8 cellular contexts compared by ENCODE assay signal in the genomic region with DNA sequence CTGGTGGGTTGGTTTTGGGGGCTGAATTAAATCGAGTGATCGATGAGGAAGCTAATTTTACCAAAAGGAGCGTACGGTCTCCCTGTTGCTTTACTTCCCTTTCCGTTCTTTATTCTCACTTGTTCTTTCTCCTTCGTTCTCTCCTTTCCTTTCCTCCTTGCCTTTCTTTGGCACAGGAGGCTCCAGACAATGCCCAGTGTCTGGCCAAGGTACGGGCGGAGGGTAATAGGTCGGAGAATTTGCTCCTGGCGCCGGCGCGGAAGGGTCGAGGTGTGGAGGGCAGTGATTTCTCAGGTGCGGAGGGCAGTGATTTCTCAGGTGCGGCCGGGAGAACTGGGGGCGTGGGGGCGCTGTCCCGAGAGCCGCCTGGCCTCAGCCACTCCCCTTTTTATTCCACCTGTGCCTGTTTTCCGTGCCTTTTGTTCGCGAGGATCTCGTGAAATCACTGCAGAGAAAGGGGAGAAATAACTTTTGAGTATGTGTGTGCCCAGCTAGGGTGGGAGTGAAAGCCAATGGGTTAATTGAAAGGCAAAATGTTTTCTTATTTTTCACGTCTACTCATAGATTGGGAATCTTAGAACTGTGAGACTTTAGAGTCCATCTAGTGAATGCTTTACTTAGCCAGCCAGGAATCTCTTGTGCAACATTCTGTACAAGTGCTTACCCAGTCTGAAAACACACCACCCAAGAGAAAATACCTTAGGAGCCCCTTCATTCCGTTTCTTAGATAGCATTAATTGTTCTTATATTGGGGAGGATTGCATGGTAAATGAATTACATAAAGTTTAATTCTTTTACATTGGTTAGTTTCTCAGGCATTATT. TPM values are rescaled to one million over a fixed set of nuclear protein-coding genes. Genes with fewer than 3 reads are reported as not detected.
DNase-seq lines count a peak whose midpoint lies in the region; ATAC-seq, FAIRE-seq and TF ChIP-seq lines count a peak whose summit lies in the region.

No MANE protein-coding gene starts in this region.

- in situ Hi-C loops in HepG2 (cut with HindIII; ENCODE audit: extremely low pct_ligation_motif_present, low pct_unique_long_range_greater_than_20kb): loop anchor here (5.0 kb wide), 1 partner anchor 168 kb away; no protein-coding TSS in a partner anchor

- intact Hi-C loops in Right ventricle myocardium inferior (cut with DNase I) (loop anchor here (5.0 kb wide), 2 partner anchors 102 to 108 kb away; a partner anchor contains a TSS), HepG2 (cut with micrococcal nuclease; ENCODE audit: unreplicated experiment) (loop anchor here (5.0 kb wide), 1 partner anchor 143 kb away; no protein-coding TSS in a partner anchor)

- H3K9ac ChIP-seq in HepG2 (ENCODE audit: insufficient read depth, low read depth, low read length): peak overlapping the region; percentile 90

- TSS peak; percentile 46 for BruUV-seq in HepG2 (replicated peaks; lab: Mats Ljungman, UMichigan)

- H3K4me1 ChIP-seq in cardiac muscle cell (ENCODE audit: low read depth) (no peaks in the 10 kb centered on the region), HepG2 (ENCODE audit: insufficient read depth, low read length) (peaks cover 40% of the 10 kb centered on the region), thymus (ENCODE audit: control insufficient read depth, insufficient read depth, low read length) (peaks cover 9% of the 10 kb centered on the region)

- H3K27me3 ChIP-seq in cardiac muscle cell: peaks cover 14% of the 10 kb centered on the region
- no peaks in the 10 kb centered on the region; a peak in 1 of 5 replicates for H3K27me3 ChIP-seq in HepG2 (ENCODE audit: control insufficient read depth in 1 of 2, insufficient read depth in 2 of 2, low read length in 2 of 2)
- H3K27me3 ChIP-seq in thymus (ENCODE audit: control insufficient read depth, insufficient read depth): peaks cover 9% of the 10 kb centered on the region

- peak; percentile 28 for FAIRE-seq in HepG2 (lab: Jason Lieb, UNC)

- peak overlapping the region; percentile 79 for H3K4me2 ChIP-seq in HepG2 (ENCODE audit: low read depth, low read length)

- CTCF ChIA-PET in HepG2 (lab: Yijun Ruan, JAX; ENCODE audit: low intra/inter-chr PET ratio, low total read pairs): no interaction called here

- H3K79me2 ChIP-seq in HepG2 (ENCODE audit: insufficient read depth, low read length): peaks cover 56% of the 10 kb centered on the region

- no peak for TF ChIP-seq RAD21 in HepG2 (CRISPR knock-in tag; IDR thresholded peaks at IDR 0.05)

- TF ChIP-seq EP300 in HepG2 (IDR thresholded peaks at IDR 0.05; ENCODE audit: low read depth in 2 of 2, low read length in 2 of 2) (no peak), HepG2 (CRISPR knock-in tag; IDR thresholded peaks at IDR 0.05; ENCODE audit: borderline replicate concordance) (no peak)

- peak overlapping the region; percentile 90 for H3K4me3 ChIP-seq in cardiac muscle cell
- H3K4me3 ChIP-seq in cardiac fibroblast (replicated peaks in 1 of 2; ENCODE audit: low read depth in 2 of 2, low read length in 2 of 2): peak overlapping the region; percentile 74 to 87
- H3K4me3 ChIP-seq in HepG2 (replicated peaks in 1 of 3; ENCODE audit: insufficient read depth in 1 of 3, low read depth in 2 of 3, low read length in 3 of 3): peak overlapping the region; percentile 87 to 99 (median 99)
- peak overlapping the region; percentile 68 for H3K4me3 ChIP-seq in thymus (ENCODE audit: low read length)

- H3K9me3 ChIP-seq in cardiac muscle cell (ENCODE audit: low read depth): no peaks in the 10 kb centered on the region
- no peaks in the 10 kb centered on the region for H3K9me3 ChIP-seq in HepG2 (ENCODE audit: low read length)
- H3K9me3 ChIP-seq in thymus (ENCODE audit: control insufficient read depth): no peaks in the 10 kb centered on the region

- no peak for TF ChIP-seq POLR2A in HepG2 (IDR thresholded peaks at IDR 0.05; ENCODE audit: insufficient read depth in 1 of 2, low read depth in 2 of 2, low read length in 2 of 2)

- ATAC-seq in Right ventricle myocardium inferior (no peak), HepG2 (peak; percentile 16), GM18909 (IDR thresholded peaks at IDR 0.05; ENCODE audit: poor library complexity, unreplicated experiment) (no peak), HG03457 (IDR thresholded peaks at IDR 0.05; ENCODE audit: unreplicated experiment) (no peak)

- H3K27ac ChIP-seq in cardiac muscle cell (no peak overlapping the region), HepG2 (ENCODE audit: extremely low read length, insufficient read depth, low read length) (peak overlapping the region; percentile 90), thymus (ENCODE audit: low read depth) (peak overlapping the region; percentile 52)

- no peak overlapping the region for H2AFZ ChIP-seq in HepG2 (ENCODE audit: low read length)

- H3K36me3 ChIP-seq in cardiac muscle cell: no peaks in the 10 kb centered on the region
- peaks cover 0 to 1% of the 10 kb centered on the region in 2 experiments; a peak in 2 of 5 replicates for H3K36me3 ChIP-seq in HepG2 (replicated peaks in 1 of 2; ENCODE audit: control insufficient read depth in 1 of 2, insufficient read depth in 2 of 2, low read length in 2 of 2)
- H3K36me3 ChIP-seq in thymus (ENCODE audit: control insufficient read depth, insufficient read depth): no peaks in the 10 kb centered on the region

- POLR2A ChIA-PET in HepG2 (lab: Yijun Ruan, JAX): interaction anchor here (1.0 to 3.1 kb wide), 3 partner anchors 104 to 397 kb away, joined by 3 to 30 read pairs (median 9); a partner anchor contains a TSS

- TF ChIP-seq CTCF in cardiac muscle cell (IDR thresholded peaks at IDR 0.05; ENCODE audit: low read depth, low read length) (no peak), cardiac fibroblast (IDR thresholded peaks at IDR 0.05; ENCODE audit: low read depth, low read length) (no peak), HepG2 (CRISPR knock-in tag; IDR thresholded peaks at IDR 0.05) (peak; percentile 70)

- H4K20me1 ChIP-seq in HepG2 (ENCODE audit: insufficient read depth, low read length): peaks cover 39% of the 10 kb centered on the region

- 1% methylated on average over 27 of the region's 27 CpGs for WGBS in HepG2 (ENCODE audit: low lambda C conversion rate)
- 5% methylated on average over 27 of the region's 27 CpGs for WGBS in thymus

- DNase-seq in cardiac muscle cell (ENCODE audit: low read depth in 1 of 2, low spot score in 1 of 2) (peak; percentile 19 to 63), Right ventricle myocardium inferior (ENCODE audit: missing footprints) (no peak), NCI-H2227 treated with DMSO at 0.1 percent for 48 hours (lab: John Stamatoyannopoulos, UW) (peak; percentile 25), cardiac fibroblast (ENCODE audit: low read depth in 2 of 2) (peak; percentile 60 to 68), HepG2 (ENCODE audit: low spot score) (peak; percentile 12)

TF ChIP-seq in HepG2, 621 proteins besides CTCF, POLR2A, EP300 and RAD21 (continues in another document):
- TF ChIP-seq, protein P1, sequence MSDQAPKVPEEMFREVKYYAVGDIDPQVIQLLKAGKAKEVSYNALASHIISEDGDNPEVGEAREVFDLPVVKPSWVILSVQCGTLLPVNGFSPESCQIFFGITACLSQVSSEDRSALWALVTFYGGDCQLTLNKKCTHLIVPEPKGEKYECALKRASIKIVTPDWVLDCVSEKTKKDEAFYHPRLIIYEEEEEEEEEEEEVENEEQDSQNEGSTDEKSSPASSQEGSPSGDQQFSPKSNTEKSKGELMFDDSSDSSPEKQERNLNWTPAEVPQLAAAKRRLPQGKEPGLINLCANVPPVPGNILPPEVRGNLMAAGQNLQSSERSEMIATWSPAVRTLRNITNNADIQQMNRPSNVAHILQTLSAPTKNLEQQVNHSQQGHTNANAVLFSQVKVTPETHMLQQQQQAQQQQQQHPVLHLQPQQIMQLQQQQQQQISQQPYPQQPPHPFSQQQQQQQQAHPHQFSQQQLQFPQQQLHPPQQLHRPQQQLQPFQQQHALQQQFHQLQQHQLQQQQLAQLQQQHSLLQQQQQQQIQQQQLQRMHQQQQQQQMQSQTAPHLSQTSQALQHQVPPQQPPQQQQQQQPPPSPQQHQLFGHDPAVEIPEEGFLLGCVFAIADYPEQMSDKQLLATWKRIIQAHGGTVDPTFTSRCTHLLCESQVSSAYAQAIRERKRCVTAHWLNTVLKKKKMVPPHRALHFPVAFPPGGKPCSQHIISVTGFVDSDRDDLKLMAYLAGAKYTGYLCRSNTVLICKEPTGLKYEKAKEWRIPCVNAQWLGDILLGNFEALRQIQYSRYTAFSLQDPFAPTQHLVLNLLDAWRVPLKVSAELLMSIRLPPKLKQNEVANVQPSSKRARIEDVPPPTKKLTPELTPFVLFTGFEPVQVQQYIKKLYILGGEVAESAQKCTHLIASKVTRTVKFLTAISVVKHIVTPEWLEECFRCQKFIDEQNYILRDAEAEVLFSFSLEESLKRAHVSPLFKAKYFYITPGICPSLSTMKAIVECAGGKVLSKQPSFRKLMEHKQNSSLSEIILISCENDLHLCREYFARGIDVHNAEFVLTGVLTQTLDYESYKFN (CRISPR knock-in tag; conservative IDR thresholded peaks at IDR 0.05): peak; percentile 13; the same call in 1 of the 2 replicates
- 0 out of 2 replicates have a peak, but pooled peaks have one; percentile 82 for TF ChIP-seq GTF3A (CRISPR knock-in tag; conservative IDR thresholded peaks at IDR 0.05)

RNA-seq across cellular contexts. Expression of a gene that starts 1.3 kb away (rescaled TPM):
- total RNA-seq in cardiac muscle cell (12.5 and 13.8 TPM in 2 replicates), Right ventricle myocardium inferior (24.8 TPM), HepG2 (2016; rRNA removed; fragmentation: Illumina TruSeq; extraction: Trizol) (27.1 and 41.3 TPM in 2 replicates)
- polyA plus RNA-seq in cardiac muscle cell (12.3 TPM in 2 replicates), HepG2 (2011; rRNA removed) (21.6 and 24.1 TPM in 2 replicates), thymus (13.1 TPM)
- 2.3 and 3.3 TPM in 2 replicates for total RNA-seq in HepG2 (2016; cell fraction: cytosol; rRNA removed; fragmentation: Illumina TruSeq; extraction: Trizol; ENCODE audit: low read depth)
- total RNA-seq in HepG2 (2016; cell fraction: insoluble cytoplasmic fraction; rRNA removed; fragmentation: Illumina TruSeq; extraction: Trizol): 27.1 and 40.1 TPM in 2 replicates
- 10.8 and 11.9 TPM in 2 replicates for total RNA-seq in HepG2 (2016; cell fraction: membrane; rRNA removed; fragmentation: Illumina TruSeq; extraction: Trizol)
- total RNA-seq in HepG2 (2016; cell fraction: nucleus; rRNA removed; fragmentation: Illumina TruSeq; extraction: Trizol): 28.0 and 31.5 TPM in 2 replicates
- polyA plus RNA-seq in HepG2 (2011; cell fraction: cytosol; rRNA removed): 10.5 and 18.1 TPM in 2 replicates
- 12.7 and 16.6 TPM in 2 replicates for polyA plus RNA-seq in HepG2 (2011; cell fraction: nucleus; rRNA removed)
- polyA plus RNA-seq in HepG2 (2012): 28.0 and 34.5 TPM in 2 replicates
- polyA plus RNA-seq in HepG2 (2016; cell fraction: cytosol; fragmentation: Illumina TruSeq; extraction: Trizol; ENCODE audit: low read depth): 1.2 and 1.5 TPM in 2 replicates
- polyA plus RNA-seq in HepG2 (2016; cell fraction: insoluble cytoplasmic fraction; fragmentation: Illumina TruSeq; extraction: Trizol; ENCODE audit: low read depth): 31.4 and 32.8 TPM in 2 replicates
- 5.1 and 5.4 TPM in 2 replicates for polyA plus RNA-seq in HepG2 (2016; cell fraction: membrane; fragmentation: Illumina TruSeq; extraction: Trizol; ENCODE audit: low read depth)
- 22.9 and 23.6 TPM in 2 replicates for polyA plus RNA-seq in HepG2 (2016; cell fraction: nucleus; fragmentation: Illumina TruSeq; extraction: Trizol; ENCODE audit: insufficient read depth, low read depth)
- polyA minus RNA-seq in HepG2 (2011; rRNA and poly(A)+ RNA removed; ENCODE audit: low replicate concordance): 8.9 and 25.8 TPM in 2 replicates
- 21.8 and 28.5 TPM in 2 replicates for polyA minus RNA-seq in HepG2 (2011; cell fraction: cytosol; rRNA and poly(A)+ RNA removed)
- polyA minus RNA-seq in HepG2 (2011; cell fraction: nucleus; rRNA and poly(A)+ RNA removed): 101 and 102 TPM in 2 replicates
